ENCODE assay signal across 1 cellular context in the genomic region with DNA sequence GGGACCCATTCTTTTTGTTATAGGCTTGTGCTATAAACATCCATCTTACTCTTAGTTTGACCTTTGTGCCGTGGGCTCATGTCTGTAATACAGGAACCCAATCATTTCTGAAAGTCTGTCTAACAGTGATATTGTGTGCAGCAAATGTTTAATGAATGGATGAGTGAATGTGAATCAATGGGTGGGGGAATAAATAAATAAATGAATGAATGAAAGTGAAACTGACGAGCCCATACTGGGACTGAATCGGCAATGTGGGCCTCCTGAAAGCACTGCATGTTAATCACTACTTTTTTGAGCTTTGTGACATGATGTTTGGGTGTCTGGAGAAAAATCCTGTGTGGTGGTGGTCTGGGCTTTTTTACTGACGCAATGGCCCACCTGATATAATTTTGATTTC.
TF ChIP-seq lines count a peak whose summit lies in the region.

No MANE protein-coding gene starts in this region.

TF ChIP-seq in IMR-90, 13 proteins besides CTCF, POLR2A, EP300 and RAD21 (continued from another document):
- no peak for TF ChIP-seq SMC3 (IDR thresholded peaks at IDR 0.05; ENCODE audit: low read depth, low read length)
- no peak for TF ChIP-seq MAFK (IDR thresholded peaks at IDR 0.05; ENCODE audit: low read depth, low read length)
- TF ChIP-seq USF2 (IDR thresholded peaks at IDR 0.05; ENCODE audit: low read depth, low read length) = no peak
- TF ChIP-seq RFX5 (IDR thresholded peaks at IDR 0.05; ENCODE audit: low read depth, low read length) = no peak
- no peak for TF ChIP-seq FOS (IDR thresholded peaks at IDR 0.05; ENCODE audit: low read depth, low read length)
